Comparison of ENCODE assay signal across 16 cellular contexts in genomic region chr2:69952336-69953115, GRCh38. TPM values are rescaled to one million over a fixed set of nuclear protein-coding genes. Genes with fewer than 3 reads are reported as not detected.
A peak's percentile ranks its signal among the peaks of the same experiment; 100 is the strongest.
DNase-seq lines count a peak whose midpoint lies in the region; ATAC-seq and TF ChIP-seq lines count a peak whose summit lies in the region.
"Had no signal": no experiment of that assay in that cellular context is flagged by ENCODE, and none has a peak within 500 bp of the region (broad histone marks: within the 10 kb centered on the region; RNA-seq: fewer than 3 reads in every experiment).

No MANE protein-coding gene starts in this region.

- H3K4me3 ChIP-seq in Karpas-422 (ENCODE audit: low read length) (no peak overlapping the region), adipocyte (ENCODE audit: low read length) (peak overlapping the region; percentile 32), upper lobe of right lung (no peak overlapping the region)

- H2AFZ ChIP-seq in Karpas-422 (ENCODE audit: low read length), result 0 out of 2 replicates have a peak overlapping the region, but pooled peaks have one; percentile 8

- H3K9me3 Mint-ChIP-seq in activated naive CD8-positive, alpha-beta T cell treated with anti-CD3 and anti-CD28 coated beads, Interleukin-2, amount 50 U/mL, for 24 hours, result no peaks in the 10 kb centered on the region
- no peaks in the 10 kb centered on the region for H3K9me3 Mint-ChIP-seq in activated naive CD8-positive, alpha-beta T cell treated with anti-CD3 and anti-CD28 coated beads for 36 hours
- H3K9me3 Mint-ChIP-seq: CD8-positive, alpha-beta T cell had no signal

- no peaks in the 10 kb centered on the region for H3K9me2 ChIP-seq in Karpas-422 (replicated peaks; ENCODE audit: insufficient read depth, low read length)

- no peaks in the 10 kb centered on the region for H3K79me2 ChIP-seq in Karpas-422 (ENCODE audit: low read length)

- TF ChIP-seq CTCF in upper lobe of right lung (IDR thresholded peaks at IDR 0.05), result no peak

- H3K36me3 Mint-ChIP-seq in activated naive CD8-positive, alpha-beta T cell treated with anti-CD3 and anti-CD28 coated beads, Interleukin-2, amount 50 U/mL, for 24 hours (ENCODE audit: low read depth), result no peaks in the 10 kb centered on the region
- no peaks in the 10 kb centered on the region for H3K36me3 Mint-ChIP-seq in activated naive CD8-positive, alpha-beta T cell treated with anti-CD3 and anti-CD28 coated beads for 36 hours
- H3K36me3 Mint-ChIP-seq: CD8-positive, alpha-beta T cell had no signal

- intact Hi-C loops in upper lobe of right lung (cut with DNase I), result no loop called here

- H3K9ac ChIP-seq in Karpas-422 (ENCODE audit: low read length), result no peak overlapping the region
- no peak overlapping the region for H3K9ac ChIP-seq in adipocyte (ENCODE audit: low read length)

- peaks cover 2% of the 10 kb centered on the region for H3K27me3 Mint-ChIP-seq in activated naive CD8-positive, alpha-beta T cell treated with anti-CD3 and anti-CD28 coated beads, Interleukin-2, amount 50 U/mL, for 24 hours
- no peaks in the 10 kb centered on the region for H3K27me3 Mint-ChIP-seq in activated naive CD8-positive, alpha-beta T cell treated with anti-CD3 and anti-CD28 coated beads for 36 hours

- no peak overlapping the region for H3K27ac ChIP-seq in Karpas-422 (ENCODE audit: low read length)
- H3K27ac ChIP-seq in upper lobe of right lung, result no peak overlapping the region

- H3K4me2 ChIP-seq in Karpas-422 (ENCODE audit: low read depth, low read length, poor library complexity, severe bottlenecking), result no peak overlapping the region

- H3K4me1 ChIP-seq in Karpas-422 (ENCODE audit: low read length) (peaks cover 11% of the 10 kb centered on the region), adipocyte (ENCODE audit: control insufficient read depth, insufficient read depth, low read length) (peaks cover 25% of the 10 kb centered on the region), upper lobe of right lung (no peaks in the 10 kb centered on the region)

- no peaks in the 10 kb centered on the region for H3K36me3 ChIP-seq in Karpas-422 (ENCODE audit: insufficient read depth, low read length)
- H3K36me3 ChIP-seq in adipocyte (ENCODE audit: control insufficient read depth, insufficient read depth, low read length, severe bottlenecking), result no peaks in the 10 kb centered on the region
- no peaks in the 10 kb centered on the region for H3K36me3 ChIP-seq in upper lobe of right lung

- no peak overlapping the region for H3K4me3 Mint-ChIP-seq in activated naive CD8-positive, alpha-beta T cell treated with anti-CD3 and anti-CD28 coated beads, Interleukin-2, amount 50 U/mL, for 24 hours
- no peak overlapping the region for H3K4me3 Mint-ChIP-seq in activated naive CD8-positive, alpha-beta T cell treated with anti-CD3 and anti-CD28 coated beads for 36 hours
- H3K4me3 Mint-ChIP-seq: CD8-positive, alpha-beta T cell had no signal

- DNase-seq in activated naive CD8-positive, alpha-beta T cell treated with anti-CD3 and anti-CD28 coated beads, Interleukin-2, amount 50 U/mL, for 24 hours, result no peak
- no peak for DNase-seq in activated naive CD8-positive, alpha-beta T cell treated with anti-CD3 and anti-CD28 coated beads for 36 hours
- DNase-seq in Karpas-422 (no peak), adipocyte (ENCODE audit: low read depth) (no peak), upper lobe of right lung (no peak), NCI-H526 treated with DMSO at 0.1 percent for 48 hours (lab: John Stamatoyannopoulos, UW) (no peak)
- DNase-seq: CD8-positive, alpha-beta T cell; GF-D8; NCI-H1048; NCI-H1694 treated with DMSO at 0.1 percent for 48 hours; NCI-H345; NCI-H69; NK-92 treated with Interleukin-12 subunit alpha and Interleukin-12 subunit beta, amount 100 ng/mL, for 24 hours; Right ventricle myocardium superior had no signal

- ATAC-seq in activated naive CD8-positive, alpha-beta T cell treated with anti-CD3 and anti-CD28 coated beads, Interleukin-2, amount 50 U/mL, for 24 hours, result no peak
- ATAC-seq in upper lobe of right lung, result peak; percentile 49
- no peak for ATAC-seq in activated CD4-positive, CD25-positive, alpha-beta regulatory T cell treated with anti-CD3 and anti-CD28 coated beads, Interleukin-2, amount 50 U/mL, for 24 hours
- ATAC-seq: CD8-positive, alpha-beta T cell; Panc1 had no signal

- H3K27me3 ChIP-seq in Karpas-422 (ENCODE audit: low read length) (no peaks in the 10 kb centered on the region), adipocyte (replicated peaks; ENCODE audit: control insufficient read depth, insufficient read depth, low read length) (peaks cover 16% of the 10 kb centered on the region), upper lobe of right lung (peaks cover 6% of the 10 kb centered on the region)

- peak overlapping the region; percentile 23 for H3K27ac Mint-ChIP-seq in activated naive CD8-positive, alpha-beta T cell treated with anti-CD3 and anti-CD28 coated beads, Interleukin-2, amount 50 U/mL, for 24 hours
- no peak overlapping the region for H3K27ac Mint-ChIP-seq in activated naive CD8-positive, alpha-beta T cell treated with anti-CD3 and anti-CD28 coated beads for 36 hours
- H3K27ac Mint-ChIP-seq: CD8-positive, alpha-beta T cell had no signal

- H3K4me1 Mint-ChIP-seq in activated naive CD8-positive, alpha-beta T cell treated with anti-CD3 and anti-CD28 coated beads, Interleukin-2, amount 50 U/mL, for 24 hours, result peaks cover 3% of the 10 kb centered on the region
- peaks cover 4% of the 10 kb centered on the region for H3K4me1 Mint-ChIP-seq in activated naive CD8-positive, alpha-beta T cell treated with anti-CD3 and anti-CD28 coated beads for 36 hours

- H3K9me3 ChIP-seq in Karpas-422 (ENCODE audit: low read length), result no peaks in the 10 kb centered on the region
- no peaks in the 10 kb centered on the region for H3K9me3 ChIP-seq in adipocyte (ENCODE audit: control insufficient read depth, low read length)
- H3K9me3 ChIP-seq in upper lobe of right lung, result no peaks in the 10 kb centered on the region

- H4K20me1 ChIP-seq in Karpas-422 (ENCODE audit: insufficient read depth, low read depth, low read length), result no peaks in the 10 kb centered on the region

RNA-seq across cellular contexts. Expression of gene ASPRV1, which starts 8.9 kb away (rescaled TPM):
- total RNA-seq in activated naive CD8-positive, alpha-beta T cell treated with anti-CD3 and anti-CD28 coated beads for 36 hours, result under 1 TPM; 0.54 to 0.74 TPM
- 0.71 and 1.3 TPM in 2 replicates for total RNA-seq in Karpas-422 (2014; rRNA removed; shearing (Covaris generic); ENCODE audit: low replicate concordance)
- total RNA-seq in upper lobe of right lung, result 2.1 TPM

RNA-seq across cellular contexts. Expression of gene MXD1, which starts 37.6 kb away (rescaled TPM):
- 1 to 10 TPM; 5.0 to 6.3 TPM for total RNA-seq in activated naive CD8-positive, alpha-beta T cell treated with anti-CD3 and anti-CD28 coated beads for 36 hours
- total RNA-seq in Karpas-422 (2014; rRNA removed; shearing (Covaris generic); ENCODE audit: low replicate concordance), result 16.1 and 29.3 TPM in 2 replicates
- 21.3 TPM for total RNA-seq in upper lobe of right lung

RNA-seq across cellular contexts. Expression of gene SNRNP27, which starts 58.8 kb away (rescaled TPM):
- total RNA-seq in activated naive CD8-positive, alpha-beta T cell treated with anti-CD3 and anti-CD28 coated beads for 36 hours, result 10 to 100 TPM; 61.0 to 61.8 TPM
- total RNA-seq in Karpas-422 (2014; rRNA removed; shearing (Covaris generic); ENCODE audit: low replicate concordance), result 80.0 and 87.6 TPM in 2 replicates
- total RNA-seq in upper lobe of right lung, result 41.0 TPM
